ENCODE assay signal across 1 cellular context in genomic region chr20:49981218-49982071, GRCh38.
A peak's percentile ranks its signal among the peaks of the same experiment; 100 is the strongest.
TF ChIP-seq lines count a peak whose summit lies in the region.

No MANE protein-coding gene starts in this region.

TF ChIP-seq in HepG2, 621 proteins besides CTCF, POLR2A, EP300 and RAD21 (continued from another document and continues in another):
- TF ChIP-seq IKZF5 (CRISPR knock-in tag; IDR thresholded peaks at IDR 0.05) (peak; percentile 30; the same call in 1 of the 2 replicates), ZNF350 (CRISPR knock-in tag; IDR thresholded peaks at IDR 0.05; ENCODE audit: borderline replicate concordance, low read depth) (0 out of 2 replicates have a peak, but pooled peaks have one; percentile 8), ZNF30 (CRISPR knock-in tag; IDR thresholded peaks at IDR 0.05) (peak; percentile 9; the same call in 1 of the 2 replicates), MEIS2 (CRISPR knock-in tag; IDR thresholded peaks at IDR 0.05) (no peak), ZNF280D (CRISPR knock-in tag; IDR thresholded peaks at IDR 0.05) (0 out of 2 replicates have a peak, but pooled peaks have one; percentile 33), ZNF292 (CRISPR knock-in tag; IDR thresholded peaks at IDR 0.05; ENCODE audit: borderline replicate concordance, low read depth) (peak; percentile 79; the same call in 1 of the 2 replicates), GATA4 (IDR thresholded peaks at IDR 0.05; ENCODE audit: borderline replicate concordance, low read depth) (no peak), NFKBIZ (CRISPR knock-in tag; IDR thresholded peaks at IDR 0.05) (0 out of 2 replicates have a peak, but pooled peaks have one; percentile 33), NCOA1 (CRISPR knock-in tag; IDR thresholded peaks at IDR 0.05) (no peak), SMAD9 (CRISPR knock-in tag; IDR thresholded peaks at IDR 0.05) (no peak), NFRKB (IDR thresholded peaks at IDR 0.05) (no peak), NPAS2 (CRISPR knock-in tag; IDR thresholded peaks at IDR 0.05; ENCODE audit: borderline replicate concordance) (no peak), ZKSCAN5 (CRISPR knock-in tag; IDR thresholded peaks at IDR 0.05) (0 out of 2 replicates have a peak, but pooled peaks have one; percentile 35), SETDB1 (CRISPR knock-in tag; IDR thresholded peaks at IDR 0.05; ENCODE audit: borderline replicate concordance) (no peak), ZFX (CRISPR knock-in tag; IDR thresholded peaks at IDR 0.05; ENCODE audit: low read depth) (peak; percentile 43; the same call in 1 of the 2 replicates), ONECUT2 (CRISPR knock-in tag; IDR thresholded peaks at IDR 0.05) (no peak), ZNF484 (CRISPR knock-in tag; IDR thresholded peaks at IDR 0.05; ENCODE audit: borderline replicate concordance, low read depth) (no peak), ZBTB25 (CRISPR knock-in tag; IDR thresholded peaks at IDR 0.05) (no peak), MYNN (CRISPR knock-in tag; IDR thresholded peaks at IDR 0.05; ENCODE audit: low read depth) (no peak), CBX2 (IDR thresholded peaks at IDR 0.05; ENCODE audit: low read depth, low read length) (peak; percentile 71; the same call in 1 of the 2 replicates), CBX2 (CRISPR knock-in tag; IDR thresholded peaks at IDR 0.05; ENCODE audit: low read depth) (no peak), NFYB (CRISPR knock-in tag; IDR thresholded peaks at IDR 0.05) (peak; percentile 42; the same call in 1 of the 2 replicates), TGIF2 (CRISPR knock-in tag; IDR thresholded peaks at IDR 0.05) (0 out of 2 replicates have a peak, but pooled peaks have one; percentile 39), GLI4 (CRISPR knock-in tag; IDR thresholded peaks at IDR 0.05; ENCODE audit: borderline replicate concordance) (0 out of 2 replicates have a peak, but pooled peaks have one; percentile 43), PAX8 (CRISPR knock-in tag; IDR thresholded peaks at IDR 0.05; ENCODE audit: borderline replicate concordance) (0 out of 2 replicates have a peak, but pooled peaks have one; percentile 28), ARHGAP35 (CRISPR knock-in tag; IDR thresholded peaks at IDR 0.05; ENCODE audit: borderline replicate concordance) (no peak), MATR3 (CRISPR knock-in tag; IDR thresholded peaks at IDR 0.05) (no peak), FOXC1 (CRISPR knock-in tag; IDR thresholded peaks at IDR 0.05; ENCODE audit: borderline replicate concordance) (peak; percentile 48; the same call in 1 of the 2 replicates), SAP130 (CRISPR knock-in tag; IDR thresholded peaks at IDR 0.05; ENCODE audit: low read depth) (no peak; the same call in 1 of the 2 replicates), CCDC6 (CRISPR knock-in tag; IDR thresholded peaks at IDR 0.05) (no peak), IRF1 (CRISPR knock-in tag; IDR thresholded peaks at IDR 0.05; ENCODE audit: low read depth) (no peak), GABPA (IDR thresholded peaks at IDR 0.05; ENCODE audit: low read depth, low read length) (no peak), GABPA (CRISPR knock-in tag; IDR thresholded peaks at IDR 0.05; ENCODE audit: low read depth) (no peak), NFYC (CRISPR knock-in tag; IDR thresholded peaks at IDR 0.05) (no peak), PHF21A (CRISPR knock-in tag; IDR thresholded peaks at IDR 0.05) (no peak), ZNF556 (CRISPR knock-in tag; IDR thresholded peaks at IDR 0.05; ENCODE audit: borderline replicate concordance) (peak; percentile 53; the same call in 1 of the 2 replicates), ARNT (IDR thresholded peaks at IDR 0.05) (no peak), ZSCAN29 (CRISPR knock-in tag; conservative IDR thresholded peaks at IDR 0.05) (0 out of 2 replicates have a peak, but pooled peaks have one; percentile 61), ZNF251 (CRISPR knock-in tag; IDR thresholded peaks at IDR 0.05) (no peak), ZNF34 (CRISPR knock-in tag; IDR thresholded peaks at IDR 0.05; ENCODE audit: borderline replicate concordance) (peak; percentile 81; the same call in 1 of the 2 replicates), ARNTL (CRISPR knock-in tag; IDR thresholded peaks at IDR 0.05) (no peak), HES4 (CRISPR knock-in tag; IDR thresholded peaks at IDR 0.05; ENCODE audit: borderline replicate concordance) (0 out of 2 replicates have a peak, but pooled peaks have one; percentile 49), HIVEP1 (CRISPR knock-in tag; IDR thresholded peaks at IDR 0.05) (no peak; the same call in 1 of the 2 replicates), HNF4A (CRISPR knock-in tag; IDR thresholded peaks at IDR 0.05) (peak; percentile 65), ZNF768 (CRISPR knock-in tag; IDR thresholded peaks at IDR 0.05) (0 out of 2 replicates have a peak, but pooled peaks have one; percentile 22), ZNF121 (CRISPR knock-in tag; IDR thresholded peaks at IDR 0.05) (no peak), ZNF761 (CRISPR knock-in tag; conservative IDR thresholded peaks at IDR 0.05) (no peak), ZNF792 (CRISPR knock-in tag; IDR thresholded peaks at IDR 0.05) (no peak), THAP9 (CRISPR knock-in tag; IDR thresholded peaks at IDR 0.05; ENCODE audit: borderline replicate concordance) (peak; percentile 40; the same call in 1 of the 2 replicates), JUND (CRISPR knock-in tag; IDR thresholded peaks at IDR 0.05) (no peak), NR2F1 (CRISPR knock-in tag; IDR thresholded peaks at IDR 0.05) (no peak), TRIM24 (CRISPR knock-in tag; IDR thresholded peaks at IDR 0.05) (peak; percentile 12; the same call in 1 of the 2 replicates), ZSCAN25 (CRISPR knock-in tag; IDR thresholded peaks at IDR 0.05) (peak; percentile 63), ZNF547 (CRISPR knock-in tag; IDR thresholded peaks at IDR 0.05) (no peak)
- TF ChIP-seq, protein P1, sequence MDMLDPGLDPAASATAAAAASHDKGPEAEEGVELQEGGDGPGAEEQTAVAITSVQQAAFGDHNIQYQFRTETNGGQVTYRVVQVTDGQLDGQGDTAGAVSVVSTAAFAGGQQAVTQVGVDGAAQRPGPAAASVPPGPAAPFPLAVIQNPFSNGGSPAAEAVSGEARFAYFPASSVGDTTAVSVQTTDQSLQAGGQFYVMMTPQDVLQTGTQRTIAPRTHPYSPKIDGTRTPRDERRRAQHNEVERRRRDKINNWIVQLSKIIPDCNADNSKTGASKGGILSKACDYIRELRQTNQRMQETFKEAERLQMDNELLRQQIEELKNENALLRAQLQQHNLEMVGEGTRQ (IDR thresholded peaks at IDR 0.05; ENCODE audit: low read depth, low read length): no peak
- TF ChIP-seq, protein P1 (CRISPR knock-in tag; IDR thresholded peaks at IDR 0.05; ENCODE audit: borderline replicate concordance): 0 out of 2 replicates have a peak, but pooled peaks have one; percentile 53
- TF ChIP-seq, protein P2, sequence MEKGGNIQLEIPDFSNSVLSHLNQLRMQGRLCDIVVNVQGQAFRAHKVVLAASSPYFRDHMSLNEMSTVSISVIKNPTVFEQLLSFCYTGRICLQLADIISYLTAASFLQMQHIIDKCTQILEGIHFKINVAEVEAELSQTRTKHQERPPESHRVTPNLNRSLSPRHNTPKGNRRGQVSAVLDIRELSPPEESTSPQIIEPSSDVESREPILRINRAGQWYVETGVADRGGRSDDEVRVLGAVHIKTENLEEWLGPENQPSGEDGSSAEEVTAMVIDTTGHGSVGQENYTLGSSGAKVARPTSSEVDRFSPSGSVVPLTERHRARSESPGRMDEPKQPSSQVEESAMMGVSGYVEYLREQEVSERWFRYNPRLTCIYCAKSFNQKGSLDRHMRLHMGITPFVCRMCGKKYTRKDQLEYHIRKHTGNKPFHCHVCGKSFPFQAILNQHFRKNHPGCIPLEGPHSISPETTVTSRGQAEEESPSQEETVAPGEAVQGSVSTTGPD (CRISPR knock-in tag; IDR thresholded peaks at IDR 0.05): no peak
- TF ChIP-seq, protein P3, sequence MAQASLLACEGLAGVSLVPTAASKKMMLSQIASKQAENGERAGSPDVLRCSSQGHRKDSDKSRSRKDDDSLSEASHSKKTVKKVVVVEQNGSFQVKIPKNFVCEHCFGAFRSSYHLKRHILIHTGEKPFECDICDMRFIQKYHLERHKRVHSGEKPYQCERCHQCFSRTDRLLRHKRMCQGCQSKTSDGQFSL (CRISPR knock-in tag; IDR thresholded peaks at IDR 0.05): 0 out of 2 replicates have a peak, but pooled peaks have one; percentile 10
- TF ChIP-seq, protein P4, sequence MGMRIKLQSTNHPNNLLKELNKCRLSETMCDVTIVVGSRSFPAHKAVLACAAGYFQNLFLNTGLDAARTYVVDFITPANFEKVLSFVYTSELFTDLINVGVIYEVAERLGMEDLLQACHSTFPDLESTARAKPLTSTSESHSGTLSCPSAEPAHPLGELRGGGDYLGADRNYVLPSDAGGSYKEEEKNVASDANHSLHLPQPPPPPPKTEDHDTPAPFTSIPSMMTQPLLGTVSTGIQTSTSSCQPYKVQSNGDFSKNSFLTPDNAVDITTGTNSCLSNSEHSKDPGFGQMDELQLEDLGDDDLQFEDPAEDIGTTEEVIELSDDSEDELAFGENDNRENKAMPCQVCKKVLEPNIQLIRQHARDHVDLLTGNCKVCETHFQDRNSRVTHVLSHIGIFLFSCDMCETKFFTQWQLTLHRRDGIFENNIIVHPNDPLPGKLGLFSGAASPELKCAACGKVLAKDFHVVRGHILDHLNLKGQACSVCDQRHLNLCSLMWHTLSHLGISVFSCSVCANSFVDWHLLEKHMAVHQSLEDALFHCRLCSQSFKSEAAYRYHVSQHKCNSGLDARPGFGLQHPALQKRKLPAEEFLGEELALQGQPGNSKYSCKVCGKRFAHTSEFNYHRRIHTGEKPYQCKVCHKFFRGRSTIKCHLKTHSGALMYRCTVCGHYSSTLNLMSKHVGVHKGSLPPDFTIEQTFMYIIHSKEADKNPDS (CRISPR knock-in tag; IDR thresholded peaks at IDR 0.05): peak; percentile 32; the same call in 1 of the 2 replicates
